In the genomic region with DNA sequence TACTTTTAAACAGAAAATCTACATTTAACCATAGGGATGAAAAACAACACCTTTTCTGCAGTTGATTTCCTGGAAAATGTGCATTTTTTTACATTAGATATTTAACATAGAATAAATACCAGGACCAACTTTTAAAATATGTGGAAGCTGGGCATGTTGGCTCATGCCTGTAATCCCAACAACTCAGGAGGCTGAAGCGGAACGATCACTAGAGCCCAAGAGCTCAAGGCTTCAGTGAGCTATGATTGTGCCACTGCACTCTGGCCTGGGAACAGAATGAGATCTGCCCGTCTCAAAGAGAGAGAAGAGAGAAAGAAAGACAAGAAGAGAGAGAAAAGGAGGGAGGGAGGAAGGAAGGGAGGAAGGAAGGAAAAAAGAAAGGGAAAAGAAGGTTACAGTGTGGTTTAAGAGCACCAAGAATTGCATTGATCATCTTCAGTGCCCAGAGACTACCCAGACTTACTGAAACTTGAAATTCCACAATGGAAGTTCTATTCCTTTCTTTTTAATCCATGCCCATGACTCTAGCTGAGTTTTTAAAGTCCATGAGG, we compare ENCODE assay signal across 18 cellular contexts.
"Had no signal": no experiment of that assay in that cellular context is flagged by ENCODE, and none has a peak within 500 bp of the region (broad histone marks: within the 10 kb centered on the region; RNA-seq: fewer than 3 reads in every experiment).

No MANE protein-coding gene starts in this region.

- H3K4me3 ChIP-seq: lung, transverse colon, uterus had no signal

- H3K36me3 ChIP-seq: transverse colon, uterus had no signal

- DNase-seq: activated CD4-positive, alpha-beta T cell treated with anti-CD3 and anti-CD28 coated beads, Interleukin-2, amount 10 ng/mL, durations not matched to agents 24 days and 14 days; activated CD8-positive, alpha-beta T cell treated with anti-CD3 and anti-CD28 coated beads, Interleukin-2, amount 10 ng/mL, durations not matched to agents 7 days and 5 days; activated naive CD4-positive, alpha-beta T cell treated with Interleukin-2 at 50 U/mL for 16 hours; activated naive CD8-positive, alpha-beta T cell treated with anti-CD3 and anti-CD28 coated beads, Interleukin-2, amount 10 ng/mL, durations not matched to agents 7 days and 5 days; activated T-cell treated with anti-CD3 and anti-CD28 coated beads, Interleukin-2, amount 50 U/mL, for 24 hours; cerebellar nuclear complex; effector CD4-positive, alpha-beta T cell; hippocampal formation; stimulated activated CD4-positive, alpha-beta T cell treated with anti-CD3 and anti-CD28 coated beads, Interleukin-2, amount 100 ng/mL, for 24 hours; stimulated activated naive CD8-positive, alpha-beta T cell treated with anti-CD3 and anti-CD28 coated beads, Interleukin-15, Interleukin-2, amounts not matched to agents 100 U/mL and 50 U/mL, for 24 hours; substantia nigra; T-helper 1 cell; T1000; uterus had no signal

- H3K27ac ChIP-seq: transverse colon, uterus had no signal

- ATAC-seq: activated CD8-positive, alpha-beta T cell treated with anti-CD3 and anti-CD28 coated beads, Interleukin-2, amount 10 ng/mL, durations not matched to agents 7 days and 5 days; left lobe of liver; stimulated activated naive CD8-positive, alpha-beta T cell treated with anti-CD3 and anti-CD28 coated beads, Interleukin-15, Interleukin-2, amounts not matched to agents 100 U/mL and 50 U/mL, for 24 hours had no signal

- H3K4me1 ChIP-seq: transverse colon, uterus had no signal

- H3K27me3 ChIP-seq: transverse colon, uterus had no signal

- FAIRE-seq: islet of Langerhans had no signal

- H3K9me3 ChIP-seq: transverse colon, uterus had no signal
